2 cellular contexts compared by ENCODE assay signal in genomic region chr3:13660042-13660874, GRCh38.
TF ChIP-seq lines count a peak whose summit lies in the region.

No MANE protein-coding gene starts in this region.

TF ChIP-seq in Ishikawa, 13 proteins besides CTCF, POLR2A, EP300 and RAD21:
- TF ChIP-seq YY1 (IDR thresholded peaks at IDR 0.05; ENCODE audit: low read depth) (0 out of 2 replicates have a peak, but pooled peaks have one; percentile 46), EGR1 (IDR thresholded peaks at IDR 0.05) (no peak), TEAD4 (IDR thresholded peaks at IDR 0.05) (no peak), TCF12 (IDR thresholded peaks at IDR 0.05; ENCODE audit: low read depth) (peak; percentile 60), USF1 (IDR thresholded peaks at IDR 0.05) (no peak), FOXM1 (IDR thresholded peaks at IDR 0.05; ENCODE audit: borderline replicate concordance, low read depth) (0 out of 2 replicates have a peak, but pooled peaks have one; percentile 27), MAX (IDR thresholded peaks at IDR 0.05) (0 out of 2 replicates have a peak, but pooled peaks have one; percentile 16), TAF1 (IDR thresholded peaks at IDR 0.05; ENCODE audit: low read depth) (no peak), ZBTB7A (IDR thresholded peaks at IDR 0.05; ENCODE audit: low read depth) (no peak), NFIC (IDR thresholded peaks at IDR 0.05) (peak; percentile 30; the same call in 1 of the 2 replicates), CREB1 (IDR thresholded peaks at IDR 0.05; ENCODE audit: low read depth) (no peak), REST (IDR thresholded peaks at IDR 0.05; ENCODE audit: low read depth) (no peak), CEBPB (IDR thresholded peaks at IDR 0.05) (no peak)
TF ChIP-seq in Ishikawa: peak in this region for 5.

TF ChIP-seq in SK-N-SH, 30 proteins besides CTCF, POLR2A, EP300 and RAD21:
- TF ChIP-seq IRF3 (IDR thresholded peaks at IDR 0.05; ENCODE audit: low read depth, low read length) (no peak), FOXJ3 (CRISPR knock-in tag; IDR thresholded peaks at IDR 0.05) (no peak), POLR2AphosphoS5 (IDR thresholded peaks at IDR 0.05; ENCODE audit: low read depth, low read length) (no peak), RFX5 (IDR thresholded peaks at IDR 0.05; ENCODE audit: low read length) (no peak), SMC3 (IDR thresholded peaks at IDR 0.05; ENCODE audit: low read depth, low read length) (no peak), YY1 (IDR thresholded peaks at IDR 0.05; ENCODE audit: low read depth) (no peak), MEF2A (IDR thresholded peaks at IDR 0.05; ENCODE audit: borderline replicate concordance, low read depth) (no peak), RXRA (IDR thresholded peaks at IDR 0.05; ENCODE audit: borderline replicate concordance, low read depth) (no peak), GABPA (IDR thresholded peaks at IDR 0.05; ENCODE audit: low read depth) (no peak), PBX3 (IDR thresholded peaks at IDR 0.05) (no peak), USF2 (IDR thresholded peaks at IDR 0.05; ENCODE audit: borderline replicate concordance, low read depth, low read length) (no peak)
